18 cellular contexts compared by ENCODE assay signal in genomic region chr6:94651239-94651638, GRCh38.
A peak's percentile ranks its signal among the peaks of the same experiment; 100 is the strongest.
DNase-seq lines count a peak whose midpoint lies in the region; ATAC-seq, FAIRE-seq and TF ChIP-seq lines count a peak whose summit lies in the region.
"Had no signal": no experiment of that assay in that cellular context is flagged by ENCODE, and none has a peak within 500 bp of the region (broad histone marks: within the 10 kb centered on the region; RNA-seq: fewer than 3 reads in every experiment).

No MANE protein-coding gene starts in this region.

- peaks cover 4% of the 10 kb centered on the region; the same call in 1 of the 2 replicates for H3K9me3 ChIP-seq in HepG2 (ENCODE audit: low read length)
- H3K9me3 ChIP-seq in right lobe of liver, result no peaks in the 10 kb centered on the region
- H3K9me3 ChIP-seq in GM12878 (replicated peaks; ENCODE audit: control insufficient read depth, insufficient read depth, low read length), result no peaks in the 10 kb centered on the region
- H3K9me3 ChIP-seq in smooth muscle cell (replicated peaks; ENCODE audit: low read depth), result no peaks in the 10 kb centered on the region
- H3K9me3 ChIP-seq: BLaER1, Caco-2, HAP-1 had no signal

- H2AFZ ChIP-seq in HepG2 (ENCODE audit: low read length), result no peak overlapping the region
- H2AFZ ChIP-seq in GM12878 (ENCODE audit: control insufficient read depth, low read depth, low read length), result no peak overlapping the region
- peak overlapping the region; percentile 30 for H2AFZ ChIP-seq in smooth muscle cell (ENCODE audit: low read depth)

- no peak overlapping the region for H3K9ac ChIP-seq in HepG2 (ENCODE audit: insufficient read depth, low read depth, low read length)
- no peak overlapping the region for H3K9ac ChIP-seq in GM12878 (ENCODE audit: control insufficient read depth, insufficient read depth, low read length)
- no peak overlapping the region for H3K9ac ChIP-seq in smooth muscle cell (ENCODE audit: low read depth)
- H3K9ac ChIP-seq: BLaER1 had no signal

- 1% methylated on average over 3 of the region's 3 CpGs for WGBS in HepG2 (ENCODE audit: low lambda C conversion rate)
- WGBS in right lobe of liver (ENCODE audit: insufficient coverage, low coverage, low lambda C conversion rate, missing lambda C conversion rate), result 59% methylated on average over 3 of the region's 3 CpGs
- WGBS in GM12878 (ENCODE audit: insufficient coverage, insufficient replicate concordance, low lambda C conversion rate, missing lambda C conversion rate), result 30% methylated on average over 3 of the region's 3 CpGs
- 88% methylated on average over 3 of the region's 3 CpGs for WGBS in smooth muscle cell (ENCODE audit: low lambda C conversion rate)

- ATAC-seq in HepG2, result no peak
- no peak for ATAC-seq in right lobe of liver
- ATAC-seq in GM12878, result no peak
- ATAC-seq: CD8-positive, alpha-beta T cell had no signal

- no peak overlapping the region for H3K4me3 ChIP-seq in HepG2 (replicated peaks in 1 of 3; ENCODE audit: insufficient read depth in 1 of 3, low read depth in 2 of 3, low read length in 3 of 3)
- no peak overlapping the region for H3K4me3 ChIP-seq in right lobe of liver
- H3K4me3 ChIP-seq in GM12878, result no peak overlapping the region
- H3K4me3 ChIP-seq in smooth muscle cell, result no peak overlapping the region
- H3K4me3 ChIP-seq: BLaER1, HAP-1 had no signal

- in situ Hi-C loops in HepG2 (cut with HindIII; ENCODE audit: extremely low pct_ligation_motif_present, low pct_unique_long_range_greater_than_20kb), result no loop called here
- in situ Hi-C loops in GM12878 (cut with MboI), result no loop called here

- TF ChIP-seq RAD21 in HepG2 (CRISPR knock-in tag; IDR thresholded peaks at IDR 0.05) (no peak), GM12878 (IDR thresholded peaks at IDR 0.05; ENCODE audit: insufficient read depth, low read depth, low read length) (no peak)

- H3K4me2 ChIP-seq in HepG2 (ENCODE audit: low read depth, low read length), result no peak overlapping the region
- H3K4me2 ChIP-seq in GM12878 (ENCODE audit: control insufficient read depth, insufficient read depth), result no peak overlapping the region
- no peak overlapping the region for H3K4me2 ChIP-seq in smooth muscle cell
- H3K4me2 ChIP-seq: BLaER1 had no signal

- intact Hi-C loops in HepG2 (cut with micrococcal nuclease; ENCODE audit: unreplicated experiment), result no loop called here
- intact Hi-C loops in right lobe of liver (cut with DNase I), result no loop called here
- intact Hi-C loops in GM12878 (cut with micrococcal nuclease; ENCODE audit: unreplicated experiment), result loop anchor here (10.0 kb wide), 1 partner anchor 1104 kb away; no protein-coding TSS in a partner anchor

- CTCF ChIA-PET in HepG2 (lab: Yijun Ruan, JAX; ENCODE audit: low intra/inter-chr PET ratio, low total read pairs), result no interaction called here
- CTCF ChIA-PET in GM12878 (lab: Yijun Ruan, JAX), result interaction anchor here (0.7 to 1.3 kb wide), 2 partner anchors 62 to 449 kb away, joined by 3 read pairs; no protein-coding TSS in a partner anchor

- no peaks in the 10 kb centered on the region for H3K36me3 ChIP-seq in HepG2 (replicated peaks in 1 of 2; ENCODE audit: control insufficient read depth in 1 of 2, insufficient read depth in 2 of 2, low read length in 2 of 2)
- H3K36me3 ChIP-seq in right lobe of liver, result no peaks in the 10 kb centered on the region
- no peaks in the 10 kb centered on the region for H3K36me3 ChIP-seq in GM12878 (ENCODE audit: control insufficient read depth in 2 of 2, insufficient read depth in 2 of 2, low read length in 1 of 2)
- no peaks in the 10 kb centered on the region for H3K36me3 ChIP-seq in smooth muscle cell (ENCODE audit: low read depth)
- H3K36me3 ChIP-seq: BLaER1, HAP-1 had no signal

- RAD21 ChIA-PET in GM12878 (lab: Charles Lee; ENCODE audit: unreplicated experiment), result no interaction called here

- TF ChIP-seq CTCF in HepG2 (CRISPR knock-in tag; IDR thresholded peaks at IDR 0.05) (no peak), right lobe of liver (IDR thresholded peaks at IDR 0.05) (no peak), GM12878 (IDR thresholded peaks at IDR 0.05 in 2 of 3, conservative IDR thresholded peaks at IDR 0.05 in 1 of 3; ENCODE audit: control insufficient read depth in 2 of 3, extremely low read depth in 1 of 3, insufficient read depth in 1 of 3, low read depth in 3 of 3, low read length in 3 of 3) (no peak), smooth muscle cell (IDR thresholded peaks at IDR 0.05; ENCODE audit: borderline replicate concordance, insufficient read depth, poor library complexity, severe bottlenecking) (no peak)

- H3K27me3 ChIP-seq in HepG2 (ENCODE audit: control insufficient read depth in 1 of 2, insufficient read depth in 2 of 2, low read length in 2 of 2) (no peaks in the 10 kb centered on the region), right lobe of liver (no peaks in the 10 kb centered on the region), GM12878 (replicated peaks in 1 of 2; ENCODE audit: control insufficient read depth in 2 of 2, insufficient read depth in 2 of 2, low read length in 1 of 2) (no peaks in the 10 kb centered on the region), smooth muscle cell (ENCODE audit: low read depth) (no peaks in the 10 kb centered on the region)
- H3K27me3 ChIP-seq: BLaER1 had no signal

- TF ChIP-seq POLR2A in HepG2 (IDR thresholded peaks at IDR 0.05; ENCODE audit: insufficient read depth in 1 of 2, low read depth in 2 of 2, low read length in 2 of 2) (no peak), right lobe of liver (IDR thresholded peaks at IDR 0.05) (no peak), GM12878 (IDR thresholded peaks at IDR 0.05; ENCODE audit: low read depth, low read length) (no peak), erythroblast (IDR thresholded peaks at IDR 0.05; ENCODE audit: low read length) (no peak)

- FAIRE-seq in HepG2 (lab: Jason Lieb, UNC) (no peak), GM12878 (lab: Jason Lieb, UNC) (no peak)
- FAIRE-seq: GM12892, H54 had no signal

- no TSS peak for BruUV-seq in HepG2 (replicated peaks; lab: Mats Ljungman, UMichigan)
- no TSS peak for BruUV-seq in GM12878 (replicated peaks; lab: Mats Ljungman, UMichigan)

- H4K20me1 ChIP-seq in HepG2 (ENCODE audit: insufficient read depth, low read length) (no peaks in the 10 kb centered on the region), GM12878 (ENCODE audit: control insufficient read depth, insufficient read depth) (no peaks in the 10 kb centered on the region), smooth muscle cell (ENCODE audit: low read depth) (no peaks in the 10 kb centered on the region)
- H4K20me1 ChIP-seq: BLaER1 had no signal

- no peak overlapping the region for H3K27ac ChIP-seq in HepG2 (ENCODE audit: extremely low read length, insufficient read depth, low read length)
- H3K27ac ChIP-seq in right lobe of liver, result no peak overlapping the region
- H3K27ac ChIP-seq in GM12878 (ENCODE audit: control insufficient read depth, insufficient read depth), result no peak overlapping the region
- no peak overlapping the region for H3K27ac ChIP-seq in smooth muscle cell (ENCODE audit: low read depth)
- H3K27ac ChIP-seq: BLaER1, C4-2B had no signal

- H3K79me2 ChIP-seq in HepG2 (ENCODE audit: insufficient read depth, low read length), result no peaks in the 10 kb centered on the region
- H3K79me2 ChIP-seq in GM12878 (ENCODE audit: control insufficient read depth, insufficient read depth, low read length), result no peaks in the 10 kb centered on the region
- H3K79me2 ChIP-seq in smooth muscle cell (ENCODE audit: low read depth), result no peaks in the 10 kb centered on the region

- DNase-seq in HepG2 (ENCODE audit: low spot score), result no peak
- no peak for DNase-seq in right lobe of liver
- DNase-seq in GM12878 (ENCODE audit: low read depth, low spot score), result no peak
- DNase-seq in smooth muscle cell (lab: John Stamatoyannopoulos, UW; ENCODE audit: unreplicated experiment), result no peak
- no peak for DNase-seq in NCI-H187 (lab: John Stamatoyannopoulos, UW)
- no peak for DNase-seq in erythroblast (lab: John Stamatoyannopoulos, UW)
- DNase-seq: Caco-2; CD4-positive, CD25-positive, alpha-beta regulatory T cell; CD8-positive, alpha-beta T cell; DMS153; DMS79 treated with DMSO at 0.1 percent for 48 hours; GF-D8; GOT3 had no signal

- H3K4me1 ChIP-seq in HepG2 (ENCODE audit: insufficient read depth, low read length) (no peaks in the 10 kb centered on the region), right lobe of liver (no peaks in the 10 kb centered on the region), GM12878 (ENCODE audit: control insufficient read depth, insufficient read depth, low read length) (no peaks in the 10 kb centered on the region), smooth muscle cell (ENCODE audit: low read depth) (no peaks in the 10 kb centered on the region)
- H3K4me1 ChIP-seq: BLaER1, Caco-2, HAP-1 had no signal

- SMC1A ChIA-PET in GM12878 (lab: Charles Lee; ENCODE audit: uncharacterized antibody, unreplicated experiment), result no interaction called here

- TF ChIP-seq EP300 in HepG2 (IDR thresholded peaks at IDR 0.05; ENCODE audit: low read depth in 2 of 2, low read length in 2 of 2) (no peak), HepG2 (CRISPR knock-in tag; IDR thresholded peaks at IDR 0.05; ENCODE audit: borderline replicate concordance) (no peak), GM12878 (IDR thresholded peaks at IDR 0.05; ENCODE audit: borderline replicate concordance in 1 of 2, control insufficient read depth in 1 of 2, low read depth in 2 of 2, low read length in 2 of 2) (no peak)

- no peaks in the 10 kb centered on the region for H3F3A ChIP-seq in smooth muscle cell (ENCODE audit: low read depth)

- POLR2A ChIA-PET in HepG2 (lab: Yijun Ruan, JAX), result no interaction called here
- POLR2A ChIA-PET in GM12878 (lab: Charles Lee), result no interaction called here

TF ChIP-seq in HepG2, 621 proteins besides CTCF, POLR2A, EP300 and RAD21 (continues in another document):
- 0 out of 2 replicates have a peak, but pooled peaks have one; percentile 15 for TF ChIP-seq MAFF (IDR thresholded peaks at IDR 0.05; ENCODE audit: low read depth, low read length)
- TF ChIP-seq PHF5A (CRISPR knock-in tag; IDR thresholded peaks at IDR 0.05; ENCODE audit: low read depth, unreplicated experiment), result no peak
- TF ChIP-seq ATF7 (IDR thresholded peaks at IDR 0.05), result peak; percentile 97
- no peak for TF ChIP-seq ATF7 (CRISPR knock-in tag; IDR thresholded peaks at IDR 0.05)
- TF ChIP-seq ZNF570 (CRISPR knock-in tag; IDR thresholded peaks at IDR 0.05; ENCODE audit: borderline replicate concordance), result no peak
- TF ChIP-seq CREB1 (IDR thresholded peaks at IDR 0.05), result peak; percentile 67
- no peak for TF ChIP-seq CREB1 (CRISPR knock-in tag; IDR thresholded peaks at IDR 0.05)

TF ChIP-seq in GM12878, 131 proteins besides CTCF, POLR2A, EP300 and RAD21:
- no peak for TF ChIP-seq BACH1 (IDR thresholded peaks at IDR 0.05; ENCODE audit: borderline replicate concordance)
- peak; percentile 51; the same call in 1 of the 2 replicates for TF ChIP-seq ATF7 (IDR thresholded peaks at IDR 0.05; ENCODE audit: low read depth)
